Comparison of ENCODE assay signal across 18 cellular contexts in the genomic region with DNA sequence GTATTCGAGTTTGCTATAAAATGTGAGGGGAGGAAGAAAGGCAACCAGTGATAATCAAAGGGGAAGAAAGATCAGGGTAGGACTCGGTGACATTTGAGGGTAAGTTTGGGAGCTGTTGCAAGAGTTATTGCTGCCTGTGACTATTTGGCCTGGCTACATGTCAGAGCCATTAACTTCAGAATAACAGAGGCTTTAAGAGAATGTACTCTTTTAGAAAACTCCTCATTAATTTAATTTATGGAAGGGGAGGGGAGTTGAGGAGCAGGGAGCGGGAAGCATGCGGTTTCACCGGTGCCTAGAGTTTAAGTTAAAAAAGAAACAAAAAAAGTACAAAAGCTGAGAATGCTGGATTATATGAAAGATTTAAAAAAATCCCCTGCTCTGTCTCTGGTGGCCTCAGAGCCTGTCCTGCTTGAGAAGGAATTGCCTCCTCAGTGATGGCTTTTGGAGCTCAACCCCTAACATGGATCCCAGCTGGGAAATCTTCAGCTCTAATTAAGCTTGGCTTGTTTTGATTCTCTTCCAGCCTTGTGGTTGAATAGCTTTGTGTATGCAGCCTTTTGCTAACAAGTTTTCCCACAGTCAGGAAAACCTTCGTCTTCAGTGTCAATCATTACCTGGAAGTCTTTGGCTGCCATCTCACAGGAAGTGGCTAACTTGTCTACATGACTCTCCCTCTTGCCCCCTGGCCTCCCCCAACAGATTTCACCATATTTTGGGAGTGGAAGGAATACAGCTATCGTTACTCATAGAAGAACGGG.
A peak's percentile ranks its signal among the peaks of the same experiment; 100 is the strongest.
DNase-seq lines count a peak whose midpoint lies in the region; ATAC-seq and TF ChIP-seq lines count a peak whose summit lies in the region.
"Had no signal": no experiment of that assay in that cellular context is flagged by ENCODE, and none has a peak within 500 bp of the region (broad histone marks: within the 10 kb centered on the region; RNA-seq: fewer than 3 reads in every experiment).

No MANE protein-coding gene starts in this region.

- no peak overlapping the region for H4K8ac ChIP-seq in H9 (replicated peaks; ENCODE audit: insufficient read length, low read depth, low read length)

- H3K79me2 ChIP-seq in H9 (ENCODE audit: insufficient read depth, low read length): peaks cover 29% of the 10 kb centered on the region; the same call in 1 of the 2 replicates

- no peak overlapping the region for H2BK120ac ChIP-seq in H9 (ENCODE audit: low read depth, low read length, poor library complexity, severe bottlenecking)

- H4K20me1 ChIP-seq in H9 (ENCODE audit: control insufficient read depth, insufficient read depth, insufficient read length): no peaks in the 10 kb centered on the region

- no peaks in the 10 kb centered on the region for H3K9me3 ChIP-seq in H9 (ENCODE audit: control insufficient read depth, low read depth, low read length)
- H3K9me3 ChIP-seq in lower lobe of right lung: no peaks in the 10 kb centered on the region
- H3K9me3 ChIP-seq: gastroesophageal sphincter had no signal

- no peak overlapping the region for H4K91ac ChIP-seq in H9 (ENCODE audit: insufficient read length, low read depth, low read length)

- no peak overlapping the region for H3K9ac ChIP-seq in H9 (ENCODE audit: extremely low read depth, insufficient read length, low read length)

- H2BK15ac ChIP-seq in H9 (ENCODE audit: low read depth, low read length): no peak overlapping the region

- CTCF ChIA-PET in MCF 10A (lab: Yijun Ruan, JAX): interaction anchor here (0.6 kb wide), 1 partner anchor 1181 kb away, joined by 4 read pairs; no protein-coding TSS in a partner anchor

- H3K4me3 ChIP-seq in lower lobe of right lung: no peak overlapping the region
- H3K4me3 ChIP-seq: coronary artery, gastroesophageal sphincter had no signal

- H3K14ac ChIP-seq in H9 (ENCODE audit: insufficient read depth, low read length): no peak overlapping the region

- DNase-seq in A172 (ENCODE audit: low spot score) (peak; percentile 76), H9 (no peak), MCF 10A (ENCODE audit: unreplicated experiment) (peak; percentile 70), left kidney (ENCODE audit: low read depth, low spot score) (peak; percentile 94), NCI-H2107 (lab: John Stamatoyannopoulos, UW) (no peak), lower lobe of right lung (no peak), DMS114 treated with DMSO at 0.1 percent for 48 hours (lab: John Stamatoyannopoulos, UW; ENCODE audit: unreplicated experiment) (no peak), Right ventricle myocardium superior (no peak)
- DNase-seq: activated CD4-positive, alpha-beta memory T cell treated with anti-CD3 and anti-CD28 coated beads, Interleukin-2, amount 10 ng/mL, durations not matched to agents 7 days and 5 days; activated naive CD4-positive, alpha-beta T cell treated with Interleukin-2 at 50 U/mL for 16 hours; EL; Kasumi-1; left cardiac atrium; stimulated activated CD4-positive, alpha-beta T cell treated with anti-CD3 and anti-CD28 coated beads, Interleukin-15, amount 100 ng/mL, for 24 hours; stimulated activated CD8-positive, alpha-beta memory T cell treated with anti-CD3 and anti-CD28 coated beads, Interleukin-4, amount 100 ng/mL, for 48 hours had no signal

- TF ChIP-seq CTCF in H9 (conservative IDR thresholded peaks at IDR 0.05): no peak
- no peak for TF ChIP-seq CTCF in MCF 10A (IDR thresholded peaks at IDR 0.05; ENCODE audit: unreplicated experiment)
- no peak for TF ChIP-seq CTCF in lower lobe of right lung (IDR thresholded peaks at IDR 0.05)

- H3K4me2 ChIP-seq in H9 (ENCODE audit: insufficient read depth, insufficient read length, low read length): no peak overlapping the region

- no peak overlapping the region for H2AK5ac ChIP-seq in H9 (ENCODE audit: insufficient read length, low read length)

- H3K23ac ChIP-seq in H9 (ENCODE audit: insufficient read length, low read depth, low read length): no peak overlapping the region

- H3K4ac ChIP-seq in H9 (ENCODE audit: low read depth, low read length): no peak overlapping the region

- H3K36me3 ChIP-seq in lower lobe of right lung: no peaks in the 10 kb centered on the region
- H3K36me3 ChIP-seq: gastroesophageal sphincter had no signal

- H3K23me2 ChIP-seq in H9 (ENCODE audit: insufficient read length, low read depth, low read length, poor library complexity, severe bottlenecking): no peaks in the 10 kb centered on the region

- H3K4me3 Mint-ChIP-seq in H9 (no peak overlapping the region), MCF 10A (ENCODE audit: unreplicated experiment) (no peak overlapping the region)
- H3K4me3 Mint-ChIP-seq: activated CD4-positive, alpha-beta memory T cell treated with anti-CD3 and anti-CD28 coated beads, Interleukin-2, amount 10 ng/mL, durations not matched to agents 7 days and 5 days; T-helper 1 cell treated with Interleukin-12 subunit alpha and Interleukin-12 subunit beta and Interleukin-4 antibody, amounts not matched to agents 30 μg/mL and 1 μg/mL, for 36 hours had no signal

- no peak overlapping the region for H2BK12ac ChIP-seq in H9 (ENCODE audit: insufficient read length, low read depth, low read length)

- POLR2A ChIA-PET in MCF 10A (lab: Yijun Ruan, JAX): no interaction called here

- no peak overlapping the region for H3K18ac ChIP-seq in H9 (ENCODE audit: insufficient read length, low read depth, low read length)

- no CpG with 5 or more reads among the region's 8 CpGs for WGBS in H9 (ENCODE audit: extremely low coverage, insufficient read length, low lambda C conversion rate)

- H2BK20ac ChIP-seq in H9 (ENCODE audit: low read depth, low read length, poor library complexity, severe bottlenecking): no peak overlapping the region

- peaks cover 3% of the 10 kb centered on the region for H3K79me1 ChIP-seq in H9 (ENCODE audit: insufficient read depth, low read depth, low read length, poor library complexity, severe bottlenecking)

- H3K27me3 Mint-ChIP-seq in H9 (ENCODE audit: low read depth) (no peaks in the 10 kb centered on the region), MCF 10A (ENCODE audit: insufficient read depth, unreplicated experiment) (no peaks in the 10 kb centered on the region)
- H3K27me3 Mint-ChIP-seq: activated CD4-positive, alpha-beta memory T cell treated with anti-CD3 and anti-CD28 coated beads, Interleukin-2, amount 10 ng/mL, durations not matched to agents 7 days and 5 days had no signal

- peak overlapping the region; percentile 42 for H3K27ac ChIP-seq in H9 (ENCODE audit: insufficient read length, low read depth, low read length)
- H3K27ac ChIP-seq in lower lobe of right lung: no peak overlapping the region
- H3K27ac ChIP-seq: coronary artery, gastroesophageal sphincter had no signal

- H3K27me3 ChIP-seq in H9 (ENCODE audit: insufficient read depth, low read length) (no peaks in the 10 kb centered on the region), lower lobe of right lung (ENCODE audit: low read depth) (no peaks in the 10 kb centered on the region)
- H3K27me3 ChIP-seq: gastroesophageal sphincter had no signal

- H3K4me1 Mint-ChIP-seq in H9: peaks cover 58 to 65% of the 10 kb centered on the region in 2 experiments
- H3K4me1 Mint-ChIP-seq in MCF 10A (ENCODE audit: insufficient read depth, unreplicated experiment): no peaks in the 10 kb centered on the region
- H3K4me1 Mint-ChIP-seq: activated CD4-positive, alpha-beta memory T cell treated with anti-CD3 and anti-CD28 coated beads, Interleukin-2, amount 10 ng/mL, durations not matched to agents 7 days and 5 days had no signal

- no peak overlapping the region for H2BK5ac ChIP-seq in H9 (ENCODE audit: insufficient read length, low read length)

- no peak overlapping the region for H3K56ac ChIP-seq in H9 (ENCODE audit: insufficient read length, low read depth, low read length)

- H3K27ac Mint-ChIP-seq in H9: peak overlapping the region; percentile 3 to 79 (median 47)
- H3K27ac Mint-ChIP-seq in MCF 10A (ENCODE audit: low read depth, unreplicated experiment): no peak overlapping the region
- H3K27ac Mint-ChIP-seq: activated CD4-positive, alpha-beta memory T cell treated with anti-CD3 and anti-CD28 coated beads, Interleukin-2, amount 10 ng/mL, durations not matched to agents 7 days and 5 days; T-helper 1 cell treated with Interleukin-12 subunit alpha and Interleukin-12 subunit beta and Interleukin-4 antibody, amounts not matched to agents 30 μg/mL and 1 μg/mL, for 36 hours had no signal

- BruUV-seq in MCF 10A (replicated peaks; lab: Mats Ljungman, UMichigan): no TSS peak

- H2AFZ ChIP-seq in H9 (ENCODE audit: low read length): no peak overlapping the region

- H3T11ph ChIP-seq in H9 (ENCODE audit: low read length): no peak overlapping the region

- intact Hi-C loops in MCF 10A (cut with micrococcal nuclease) (no loop called here), lower lobe of right lung (cut with DNase I) (no loop called here), Right ventricle myocardium superior (cut with DNase I) (no loop called here)

- H4K5ac ChIP-seq in H9 (ENCODE audit: insufficient read length, low read depth, low read length): no peak overlapping the region

- H3K9me3 Mint-ChIP-seq in H9: no peaks in the 10 kb centered on the region
- H3K9me3 Mint-ChIP-seq in MCF 10A (ENCODE audit: unreplicated experiment): no peaks in the 10 kb centered on the region

- H3K36me3 Mint-ChIP-seq in H9 (ENCODE audit: insufficient read depth in 1 of 3, low read depth in 3 of 3) (peaks cover 5 to 7% (median 6%) of the 10 kb centered on the region in 3 experiments; a peak in 6 of 7 replicates), MCF 10A (ENCODE audit: insufficient read depth, unreplicated experiment) (no peaks in the 10 kb centered on the region)

- H3K4me1 ChIP-seq in H9 (ENCODE audit: insufficient read depth, low read length) (peaks cover 22% of the 10 kb centered on the region), lower lobe of right lung (no peaks in the 10 kb centered on the region)

- no peak for ATAC-seq in lower lobe of right lung
- no peak for ATAC-seq in Right ventricle myocardium superior (ENCODE audit: poor library complexity)
- ATAC-seq: gastroesophageal sphincter, left cardiac atrium had no signal

Comparison
In these comparisons a context has a peak if more than half of its experiments do, and no peak if none do; other contexts are left out.
1. DNase-seq: peak in A172 (single experiment), MCF 10A (single experiment) and left kidney (single experiment); none in H9 (single experiment), NCI-H2107 (single experiment), lower lobe of right lung (single experiment), DMS114 treated with DMSO at 0.1 percent for 48 hours (single experiment) and Right ventricle myocardium superior (single experiment).